8 cellular contexts compared by ENCODE assay signal in genomic region chr2:197198890-197199289, GRCh38.
DNase-seq lines count a peak whose midpoint lies in the region; ATAC-seq and TF ChIP-seq lines count a peak whose summit lies in the region.

No MANE protein-coding gene starts in this region.

- H3K36me3 Mint-ChIP-seq in activated naive CD8-positive, alpha-beta T cell, result peaks cover 20% of the 10 kb centered on the region
- peaks cover 6 to 40% (median 25%) of the 10 kb centered on the region in 3 donors for H3K36me3 Mint-ChIP-seq in naive thymus-derived CD8-positive, alpha-beta T cell

- ATAC-seq in GM18870 (IDR thresholded peaks at IDR 0.05; ENCODE audit: unreplicated experiment) (peak; percentile 97), HG03060 (IDR thresholded peaks at IDR 0.05; ENCODE audit: low read depth, unreplicated experiment) (peak; percentile 98)
- ATAC-seq in naive thymus-derived CD8-positive, alpha-beta T cell, result peak; percentile 79 to 89

- H3K4me1 ChIP-seq in testis, result no peaks in the 10 kb centered on the region

- intact Hi-C loops in testis (cut with DNase I; ENCODE audit: low total_unique reads), result no loop called here

- no peaks in the 10 kb centered on the region for H3K36me3 ChIP-seq in testis (ENCODE audit: low read depth, missing control alignments)

- H3K27me3 Mint-ChIP-seq in activated naive CD8-positive, alpha-beta T cell, result no peaks in the 10 kb centered on the region
- H3K27me3 Mint-ChIP-seq in naive thymus-derived CD8-positive, alpha-beta T cell, result peaks cover 0 to 2% (median 0%) of the 10 kb centered on the region in 5 donors

- 10 to 27% methylated on average over 12 of the region's 12 CpGs for WGBS in testis, 2 donors

- H3K4me3 ChIP-seq in testis, result peak overlapping the region; percentile 31 to 42

- DNase-seq in T follicular helper cell (ENCODE audit: low read depth), result peak; percentile 88
- peak; percentile 63 to 98 (median 93) for DNase-seq in naive thymus-derived CD8-positive, alpha-beta T cell
- peak; percentile 60 for DNase-seq in testis
- no peak for DNase-seq in NCI-H510A treated with DMSO at 0.1 percent for 48 hours (lab: John Stamatoyannopoulos, UW)
- DNase-seq in H4 (ENCODE audit: low spot score), result no peak

- H3K27me3 ChIP-seq in testis, result no peaks in the 10 kb centered on the region

- peaks cover 93% of the 10 kb centered on the region for H3K4me1 Mint-ChIP-seq in activated naive CD8-positive, alpha-beta T cell (ENCODE audit: low read depth)
- peaks cover 42 to 96% (median 92%) of the 10 kb centered on the region in 4 donors for H3K4me1 Mint-ChIP-seq in naive thymus-derived CD8-positive, alpha-beta T cell

- H3K9me3 Mint-ChIP-seq in activated naive CD8-positive, alpha-beta T cell (ENCODE audit: low read depth), result no peaks in the 10 kb centered on the region
- H3K9me3 Mint-ChIP-seq in naive thymus-derived CD8-positive, alpha-beta T cell, result peaks cover 0 to 3% (median 0%) of the 10 kb centered on the region in 9 donors

- POLR2A ChIA-PET in naive thymus-derived CD8-positive, alpha-beta T cell (lab: Charles Lee), result interaction anchor here (0.8 to 24.4 kb wide), 31 partner anchors 9 to 301 kb away, joined by 3 to 582 read pairs (median 6); partner anchors contain the start of genes ANKRD44, HSPD1, HSPE1 and SF3B1

- H3K27ac Mint-ChIP-seq in activated naive CD8-positive, alpha-beta T cell, result peak overlapping the region; percentile 98
- peak overlapping the region; percentile 96 to 100 (median 98) for H3K27ac Mint-ChIP-seq in naive thymus-derived CD8-positive, alpha-beta T cell

- no peaks in the 10 kb centered on the region for H3K9me3 ChIP-seq in testis

- no peak overlapping the region for H3K27ac ChIP-seq in testis

- TF ChIP-seq CTCF in testis (IDR thresholded peaks at IDR 0.05), result no peak

- TF ChIP-seq POLR2A in testis (IDR thresholded peaks at IDR 0.05), result no peak

- H3K4me3 Mint-ChIP-seq in activated naive CD8-positive, alpha-beta T cell, result peak overlapping the region; percentile 85
- H3K4me3 Mint-ChIP-seq in naive thymus-derived CD8-positive, alpha-beta T cell, result peak overlapping the region; percentile 86 to 98 (median 94)

Comparison
In these comparisons a context has a peak if more than half of its experiments do, and no peak if none do; other contexts are left out.
1. DNase-seq: peak in T follicular helper cell (single experiment), naive thymus-derived CD8-positive, alpha-beta T cell (10 of 10) and testis (single experiment); none in NCI-H510A treated with DMSO at 0.1 percent for 48 hours (single experiment) and H4 (single experiment).
2. Peak in every context shown above with its lines, with median percentiles within 50 percentile points of each other: ATAC-seq.